In genomic region chr19:39832341-39833083, GRCh38 we compare ENCODE assay signal across 8 cellular contexts. TPM values are rescaled to one million over a fixed set of nuclear protein-coding genes. Genes with fewer than 3 reads are reported as not detected.
DNase-seq lines count a peak whose midpoint lies in the region; ATAC-seq and TF ChIP-seq lines count a peak whose summit lies in the region.

No MANE protein-coding gene starts in this region.

- ATAC-seq in activated CD8-positive, alpha-beta T cell treated with anti-CD3 and anti-CD28 coated beads for 36 hours, result no peak
- ATAC-seq in right cardiac atrium, result no peak
- no peak for ATAC-seq in GM18498 (IDR thresholded peaks at IDR 0.05; ENCODE audit: unreplicated experiment)
- ATAC-seq in HG03159 (IDR thresholded peaks at IDR 0.05; ENCODE audit: unreplicated experiment), result no peak

- CTCF ChIA-PET in activated CD8-positive, alpha-beta T cell treated with anti-CD3 and anti-CD28 coated beads for 36 hours (lab: Charles Lee), result interaction anchor here (1.1 to 2.1 kb wide), 2 partner anchors 12 to 31 kb away, joined by 3 to 37 read pairs; partner anchors contain the start of gene FBL

- peak overlapping the region; percentile 86 for H3K4me2 ChIP-seq in skeletal muscle satellite cell (ENCODE audit: low read length)

- H3K4me1 ChIP-seq in right cardiac atrium (ENCODE audit: control insufficient read depth, insufficient read depth, low read length) (peaks cover 3% of the 10 kb centered on the region), skeletal muscle satellite cell (ENCODE audit: control insufficient read depth, insufficient read depth, low read length) (peaks cover 13% of the 10 kb centered on the region)

- peak overlapping the region; percentile 38 for H3K27ac ChIP-seq in right cardiac atrium (ENCODE audit: low read length)

- POLR2A ChIA-PET in activated CD8-positive, alpha-beta T cell treated with anti-CD3 and anti-CD28 coated beads for 36 hours (lab: Charles Lee), result interaction anchor here (2.1 kb wide), 1 partner anchor 13 kb away, joined by 21 read pairs; the partner anchor contains the start of gene FBL

- no peaks in the 10 kb centered on the region for H3K9me3 ChIP-seq in right cardiac atrium (ENCODE audit: control insufficient read depth, low read length)
- H3K9me3 ChIP-seq in skeletal muscle satellite cell (replicated peaks; ENCODE audit: low read length), result no peaks in the 10 kb centered on the region

- peaks cover 72% of the 10 kb centered on the region for H3K36me3 Mint-ChIP-seq in activated CD8-positive, alpha-beta T cell treated with anti-CD3 and anti-CD28 coated beads for 36 hours (ENCODE audit: low read depth)

- WGBS in right cardiac atrium, result 67% methylated on average over 5 of the region's 5 CpGs

- DNase-seq in H7 (no peak), right cardiac atrium (no peak), NK-92 (lab: John Stamatoyannopoulos, UW; ENCODE audit: unreplicated experiment) (no peak)
- no peak for DNase-seq in activated CD8-positive, alpha-beta T cell treated with anti-CD3 and anti-CD28 coated beads for 36 hours
- no peak for DNase-seq in NK-92 treated with Interleukin-12 subunit alpha and Interleukin-12 subunit beta, amount 100 ng/mL, for 24 hours (lab: John Stamatoyannopoulos, UW)

- H3K4me3 ChIP-seq in H7 (ENCODE audit: insufficient read depth, low read depth, low read length) (peak overlapping the region; percentile 78), right cardiac atrium (ENCODE audit: low read length) (peak overlapping the region; percentile 63), skeletal muscle satellite cell (ENCODE audit: low read length) (peak overlapping the region; percentile 86)

- intact Hi-C loops in activated CD8-positive, alpha-beta T cell treated with anti-CD3 and anti-CD28 coated beads for 36 hours (cut with micrococcal nuclease), result no loop called here
- intact Hi-C loops in right cardiac atrium (cut with DNase I), result no loop called here

- H3K27me3 Mint-ChIP-seq in activated CD8-positive, alpha-beta T cell treated with anti-CD3 and anti-CD28 coated beads for 36 hours, result no peaks in the 10 kb centered on the region

- H3K27ac Mint-ChIP-seq in activated CD8-positive, alpha-beta T cell treated with anti-CD3 and anti-CD28 coated beads for 36 hours, result peak overlapping the region; percentile 82

- no peak for TF ChIP-seq CTCF in activated CD8-positive, alpha-beta T cell treated with anti-CD3 and anti-CD28 coated beads for 36 hours (IDR thresholded peaks at IDR 0.05)

- H3K9me3 Mint-ChIP-seq in activated CD8-positive, alpha-beta T cell treated with anti-CD3 and anti-CD28 coated beads for 36 hours, result no peaks in the 10 kb centered on the region

- H3K4me1 Mint-ChIP-seq in activated CD8-positive, alpha-beta T cell treated with anti-CD3 and anti-CD28 coated beads for 36 hours (ENCODE audit: low read depth), result peaks cover 35% of the 10 kb centered on the region

- peak overlapping the region; percentile 86 for H3K9ac ChIP-seq in skeletal muscle satellite cell (ENCODE audit: low read depth, low read length)

- H3K27me3 ChIP-seq in H7 (ENCODE audit: control insufficient read depth, insufficient read depth, low read length) (no peaks in the 10 kb centered on the region), right cardiac atrium (ENCODE audit: control insufficient read depth, insufficient read depth) (no peaks in the 10 kb centered on the region), skeletal muscle satellite cell (ENCODE audit: control insufficient read depth, insufficient read depth, low read length) (no peaks in the 10 kb centered on the region)

- H3K36me3 ChIP-seq in H7 (replicated peaks; ENCODE audit: control insufficient read depth, insufficient read depth, low read length) (peaks cover 29% of the 10 kb centered on the region), skeletal muscle satellite cell (ENCODE audit: insufficient read depth, low read length) (peaks cover 54% of the 10 kb centered on the region)

- H3K4me3 Mint-ChIP-seq in activated CD8-positive, alpha-beta T cell treated with anti-CD3 and anti-CD28 coated beads for 36 hours, result peak overlapping the region; percentile 52

RNA-seq across cellular contexts. Expression of gene DYRK1B, which starts 1.4 kb away (rescaled TPM):
- 5.4 and 6.9 TPM in 2 replicates for total RNA-seq in H7 (2014; rRNA removed; shearing (Covaris generic))
- total RNA-seq in activated CD8-positive, alpha-beta T cell treated with anti-CD3 and anti-CD28 coated beads for 36 hours, result 1 to 10 TPM; 5.4 to 7.0 TPM
- total RNA-seq in right cardiac atrium, result 10 to 100 TPM in 3 of 4 donors, 1 to 10 TPM in 1; 7.7 to 17.6 (median 14.8) TPM
- polyA plus RNA-seq in right cardiac atrium, result 14.7 TPM
- 7.0 and 10.1 TPM in 2 replicates for total RNA-seq in skeletal muscle satellite cell (2012; rRNA removed)

RNA-seq across cellular contexts. Expression of gene FBL, which starts 13.7 kb away (rescaled TPM):
- total RNA-seq in H7 (2014; rRNA removed; shearing (Covaris generic)), result 376 and 414 TPM in 2 replicates
- total RNA-seq in activated CD8-positive, alpha-beta T cell treated with anti-CD3 and anti-CD28 coated beads for 36 hours, result 100 to 1,000 TPM; 901 to 905 TPM
- total RNA-seq in right cardiac atrium, result 10 to 100 TPM; 68.6 to 83.7 (median 80.9) TPM
- 63.6 TPM for polyA plus RNA-seq in right cardiac atrium
- total RNA-seq in skeletal muscle satellite cell (2012; rRNA removed), result 201 and 243 TPM in 2 replicates

RNA-seq across cellular contexts. Expression of gene LEUTX, which starts 53.9 kb away (rescaled TPM):
- total RNA-seq in H7 (2014; rRNA removed; shearing (Covaris generic)), result not detected in 2 replicates
- not detected for total RNA-seq in activated CD8-positive, alpha-beta T cell treated with anti-CD3 and anti-CD28 coated beads for 36 hours
- not detected for total RNA-seq in right cardiac atrium
- polyA plus RNA-seq in right cardiac atrium, result not detected
- not detected in 2 replicates for total RNA-seq in skeletal muscle satellite cell (2012; rRNA removed)
